In the genomic region with DNA sequence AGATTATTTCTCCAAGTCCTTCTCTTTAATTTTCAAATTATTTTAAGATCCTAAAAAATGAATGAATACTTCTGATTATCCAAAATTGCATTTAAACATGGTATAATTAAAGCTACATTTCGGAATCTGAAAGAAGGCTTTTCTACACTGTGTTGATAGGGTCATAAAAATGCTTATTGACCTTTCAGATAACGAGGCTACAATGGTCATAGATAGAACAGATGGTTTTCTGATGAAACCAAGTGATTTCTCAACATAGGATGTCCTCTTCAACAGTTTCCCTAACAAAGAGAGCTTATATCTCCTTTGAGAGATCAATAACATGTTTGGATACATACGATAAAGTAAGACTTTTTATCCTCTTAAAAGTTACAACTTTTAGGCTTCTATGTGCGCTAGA, we compare ENCODE assay signal across 22 cellular contexts.
"Had no signal": no experiment of that assay in that cellular context is flagged by ENCODE, and none has a peak within 500 bp of the region (broad histone marks: within the 10 kb centered on the region; RNA-seq: fewer than 3 reads in every experiment).

No MANE protein-coding gene starts in this region.

- H3K27ac ChIP-seq: adrenal gland, breast epithelium, gastroesophageal sphincter, heart right ventricle, left ventricle myocardium inferior, tibial nerve, uterus had no signal

- DNase-seq: activated CD4-positive, alpha-beta T cell treated with anti-CD3 and anti-CD28 coated beads, Interleukin-2, amount 10 ng/mL, durations not matched to agents 7 days and 5 days; activated CD8-positive, alpha-beta memory T cell treated with anti-CD3 and anti-CD28 coated beads, Interleukin-2, amount 50 U/mL, for 48 hours; activated effector memory CD4-positive, alpha-beta T cell treated with anti-CD3 and anti-CD28 coated beads, Interleukin-2, amount 50 U/mL, for 16 hours; activated T-cell treated with anti-CD3 and anti-CD28 coated beads, Interleukin-2, amount 50 U/mL, for 48 hours; adrenal gland; cortex of kidney; heart right ventricle; immature natural killer cell; kidney glomerular epithelial cell; left ventricle myocardium inferior; mammary epithelial cell; occipital lobe; right cardiac atrium; T-helper 9 cell; uterus had no signal

- ATAC-seq: activated CD4-positive, CD25-positive, alpha-beta regulatory T cell treated with anti-CD3 and anti-CD28 coated beads, Interleukin-2, amount 50 U/mL, for 24 hours; esophagus mucosa; gastroesophageal sphincter; heart right ventricle; right cardiac atrium had no signal

- H3K27me3 Mint-ChIP-seq: activated CD4-positive, alpha-beta T cell treated with anti-CD3 and anti-CD28 coated beads, Interleukin-2, amount 10 ng/mL, durations not matched to agents 7 days and 5 days; activated naive CD4-positive, alpha-beta T cell treated with anti-CD3 and anti-CD28 coated beads, Interleukin-2, amount 50 U/mL, for 24 hours; stimulated activated naive CD8-positive, alpha-beta T cell treated with anti-CD3 and anti-CD28 coated beads, Interleukin-15, Interleukin-2, amounts not matched to agents 100 ng/mL and 50 ng/mL, for 24 hours had no signal

- H3K27ac Mint-ChIP-seq: activated CD4-positive, alpha-beta T cell treated with anti-CD3 and anti-CD28 coated beads, Interleukin-2, amount 10 ng/mL, durations not matched to agents 7 days and 5 days; activated naive CD4-positive, alpha-beta T cell treated with anti-CD3 and anti-CD28 coated beads, Interleukin-2, amount 50 U/mL, for 24 hours; immature natural killer cell; stimulated activated naive CD8-positive, alpha-beta T cell treated with anti-CD3 and anti-CD28 coated beads, Interleukin-15, Interleukin-2, amounts not matched to agents 100 ng/mL and 50 ng/mL, for 24 hours had no signal

- H3K9me3 ChIP-seq: adrenal gland, breast epithelium, uterus had no signal

- H3K36me3 ChIP-seq: adrenal gland, breast epithelium, gastroesophageal sphincter, heart right ventricle, left ventricle myocardium inferior, tibial nerve, uterus had no signal

- H3K4me3 Mint-ChIP-seq: activated CD4-positive, alpha-beta T cell treated with anti-CD3 and anti-CD28 coated beads, Interleukin-2, amount 10 ng/mL, durations not matched to agents 7 days and 5 days; activated naive CD4-positive, alpha-beta T cell treated with anti-CD3 and anti-CD28 coated beads, Interleukin-2, amount 50 U/mL, for 24 hours; immature natural killer cell; stimulated activated naive CD8-positive, alpha-beta T cell treated with anti-CD3 and anti-CD28 coated beads, Interleukin-15, Interleukin-2, amounts not matched to agents 100 ng/mL and 50 ng/mL, for 24 hours had no signal

- H3K9me3 Mint-ChIP-seq: activated CD4-positive, alpha-beta T cell treated with anti-CD3 and anti-CD28 coated beads, Interleukin-2, amount 10 ng/mL, durations not matched to agents 7 days and 5 days had no signal

- H3K4me1 Mint-ChIP-seq: activated CD4-positive, alpha-beta T cell treated with anti-CD3 and anti-CD28 coated beads, Interleukin-2, amount 10 ng/mL, durations not matched to agents 7 days and 5 days; activated naive CD4-positive, alpha-beta T cell treated with anti-CD3 and anti-CD28 coated beads, Interleukin-2, amount 50 U/mL, for 24 hours; immature natural killer cell had no signal

- H3K36me3 Mint-ChIP-seq: activated naive CD4-positive, alpha-beta T cell treated with anti-CD3 and anti-CD28 coated beads, Interleukin-2, amount 50 U/mL, for 24 hours; immature natural killer cell had no signal

- H3K4me3 ChIP-seq: adrenal gland, breast epithelium, gastroesophageal sphincter, heart right ventricle, left ventricle myocardium inferior, tibial nerve, uterus had no signal

- H3K4me1 ChIP-seq: adrenal gland, breast epithelium, gastroesophageal sphincter, heart right ventricle, left ventricle myocardium inferior, tibial nerve, uterus had no signal

- H3K27me3 ChIP-seq: adrenal gland, breast epithelium, gastroesophageal sphincter, heart right ventricle, tibial nerve, uterus had no signal
